9 cellular contexts compared by ENCODE assay signal in genomic region chr1:2584822-2585317, GRCh38. TPM values are rescaled to one million over a fixed set of nuclear protein-coding genes. Genes with fewer than 3 reads are reported as not detected.
DNase-seq lines count a peak whose midpoint lies in the region; ATAC-seq and TF ChIP-seq lines count a peak whose summit lies in the region.
"Had no signal": no experiment of that assay in that cellular context is flagged by ENCODE, and none has a peak within 500 bp of the region (broad histone marks: within the 10 kb centered on the region; RNA-seq: fewer than 3 reads in every experiment).

No MANE protein-coding gene starts in this region.

- H3K36me3 Mint-ChIP-seq in neural progenitor cell, result no peaks in the 10 kb centered on the region

- H3K4me1 ChIP-seq in Loucy (ENCODE audit: insufficient read depth, low read length, poor library complexity, severe bottlenecking), result peaks cover 30% of the 10 kb centered on the region
- H3K4me1 ChIP-seq in ectodermal cell (ENCODE audit: control insufficient read depth, insufficient read depth, low read length), result no peaks in the 10 kb centered on the region
- H3K4me1 ChIP-seq in neural progenitor cell, result peaks cover 22% of the 10 kb centered on the region

- H3K9me3 Mint-ChIP-seq in neural progenitor cell, result no peaks in the 10 kb centered on the region

- peak overlapping the region; percentile 89 for H3K4me3 Mint-ChIP-seq in neural progenitor cell

- WGBS in ectodermal cell, 2 experiments, result 84 to 86% methylated on average over 11 of the region's 11 CpGs

- peaks cover 7% of the 10 kb centered on the region; the same call in 1 of the 2 replicates for H3K79me2 ChIP-seq in Loucy (ENCODE audit: insufficient read depth, low read length)
- peaks cover 3% of the 10 kb centered on the region for H3K79me2 ChIP-seq in neural progenitor cell (ENCODE audit: low read depth)

- peaks cover 3% of the 10 kb centered on the region for H4K20me1 ChIP-seq in Loucy (ENCODE audit: insufficient read depth, low read length, poor library complexity, severe bottlenecking)
- peaks cover 6% of the 10 kb centered on the region for H4K20me1 ChIP-seq in neural progenitor cell (ENCODE audit: low read depth)

- H3K9me2 ChIP-seq in Loucy (replicated peaks; ENCODE audit: low read depth, low read length), result no peaks in the 10 kb centered on the region

- H2AFZ ChIP-seq in Loucy (ENCODE audit: low read length) (no peak overlapping the region), neural progenitor cell (replicated peaks) (no peak overlapping the region)

- H3K9ac ChIP-seq in Loucy (ENCODE audit: low read depth, low read length, poor library complexity, severe bottlenecking), result peak overlapping the region; percentile 98
- no peak overlapping the region for H3K9ac ChIP-seq in neural progenitor cell

- H3K27me3 ChIP-seq in Loucy (ENCODE audit: insufficient read depth, low read length, poor library complexity, severe bottlenecking) (no peaks in the 10 kb centered on the region), ectodermal cell (ENCODE audit: control insufficient read depth, insufficient read depth, low read length, poor library complexity, severe bottlenecking) (no peaks in the 10 kb centered on the region), neural progenitor cell (no peaks in the 10 kb centered on the region)

- DNase-seq in AG10803 (ENCODE audit: low read depth), result no peak
- DNase-seq in neural progenitor cell (ENCODE audit: low spot score), result no peak
- no peak for DNase-seq in activated CD4-positive, alpha-beta T cell treated with anti-CD3 and anti-CD28 coated beads, Interleukin-2, amount 50 U/mL, for 1 hour
- no peak for DNase-seq in COR-L47 (lab: John Stamatoyannopoulos, UW)

- TF ChIP-seq CTCF in AG10803 (conservative IDR thresholded peaks at IDR 0.05; ENCODE audit: low read length), result no peak
- TF ChIP-seq CTCF in Loucy (conservative IDR thresholded peaks at IDR 0.05; ENCODE audit: low read length), result no peak
- TF ChIP-seq CTCF in neural progenitor cell (IDR thresholded peaks at IDR 0.05), result no peak

- H3F3A ChIP-seq in Loucy (ENCODE audit: low read depth), result no peaks in the 10 kb centered on the region
- H3F3A ChIP-seq in neural progenitor cell (ENCODE audit: low read depth), result peaks cover 22% of the 10 kb centered on the region

- no peak overlapping the region for H3K27ac Mint-ChIP-seq in neural progenitor cell

- peaks cover 22% of the 10 kb centered on the region for H3K4me1 Mint-ChIP-seq in neural progenitor cell

- H3K27ac ChIP-seq in ectodermal cell (ENCODE audit: insufficient read depth, low read depth, low read length, poor library complexity, severe bottlenecking) (no peak overlapping the region), neural progenitor cell (no peak overlapping the region)

- no peaks in the 10 kb centered on the region for H3K9me3 ChIP-seq in Loucy (ENCODE audit: insufficient read depth, low read depth, low read length)
- no peaks in the 10 kb centered on the region for H3K9me3 ChIP-seq in ectodermal cell (ENCODE audit: control insufficient read depth, low read length)
- H3K9me3 ChIP-seq in neural progenitor cell (ENCODE audit: low read depth), result no peaks in the 10 kb centered on the region

- H3K4me3 ChIP-seq in AG10803 (ENCODE audit: low read length) (peak overlapping the region; percentile 83; the same call in 1 of the 2 replicates), Loucy (ENCODE audit: low read length, poor library complexity, severe bottlenecking) (peak overlapping the region; percentile 92), ectodermal cell (ENCODE audit: insufficient read depth, low read depth, low read length) (peak overlapping the region; percentile 81), neural progenitor cell (peak overlapping the region; percentile 69)

- H3K4me2 ChIP-seq in Loucy (ENCODE audit: low read depth, low read length, poor library complexity, severe bottlenecking) (peak overlapping the region; percentile 78), neural progenitor cell (peak overlapping the region; percentile 85)

- ATAC-seq in GM21737 (IDR thresholded peaks at IDR 0.05; ENCODE audit: unreplicated experiment) (no peak), HG03442 (IDR thresholded peaks at IDR 0.05; ENCODE audit: unreplicated experiment) (no peak)

- H3K27me3 Mint-ChIP-seq in neural progenitor cell (ENCODE audit: insufficient read depth, low read depth), result peaks cover 8% of the 10 kb centered on the region

- H3K36me3 ChIP-seq in Loucy (ENCODE audit: insufficient read depth, low read length) (no peaks in the 10 kb centered on the region), ectodermal cell (ENCODE audit: control insufficient read depth, insufficient read depth, low read length) (no peaks in the 10 kb centered on the region), neural progenitor cell (no peaks in the 10 kb centered on the region)

RNA-seq across cellular contexts. Expression of gene PRXL2B, which starts 1.7 kb away (rescaled TPM):
- 45.0 TPM for polyA plus RNA-seq in ectodermal cell (2013, experiment 1 of 4)
- polyA plus RNA-seq in ectodermal cell (2013, experiment 2 of 4), result 46.1 TPM
- polyA plus RNA-seq in ectodermal cell (2013, experiment 3 of 4), result 31.7 TPM
- polyA plus RNA-seq in ectodermal cell (2013, experiment 4 of 4), result 36.7 TPM
- total RNA-seq in neural progenitor cell (ENCODE audit: low replicate concordance), result 10.0 and 29.6 TPM in 2 replicates

RNA-seq across cellular contexts. Expression of gene TNFRSF14, which starts 28.7 kb away (rescaled TPM):
- polyA plus RNA-seq in ectodermal cell (2013, experiment 1 of 4), result 0.85 TPM
- 1.2 TPM for polyA plus RNA-seq in ectodermal cell (2013, experiment 2 of 4)
- polyA plus RNA-seq in ectodermal cell (2013, experiment 3 of 4), result 0.69 TPM
- 0.65 TPM for polyA plus RNA-seq in ectodermal cell (2013, experiment 4 of 4)
- total RNA-seq in neural progenitor cell (ENCODE audit: low replicate concordance), result 0.65 TPM in 1 of 2 replicates, not detected in the other

RNA-seq across cellular contexts. Expression of gene MMEL1, which starts 47.9 kb away (rescaled TPM):
- polyA plus RNA-seq in ectodermal cell (2013, experiment 1 of 4), result 1.3 TPM
- 0.34 TPM for polyA plus RNA-seq in ectodermal cell (2013, experiment 2 of 4)
- polyA plus RNA-seq in ectodermal cell (2013, experiment 3 of 4), result 1.2 TPM
- polyA plus RNA-seq in ectodermal cell (2013, experiment 4 of 4), result 1.5 TPM
- 0.19 and 0.31 TPM in 2 replicates for total RNA-seq in neural progenitor cell (ENCODE audit: low replicate concordance)

RNA-seq across cellular contexts. Expression of gene HES5, which starts 54.8 kb away (rescaled TPM):
- polyA plus RNA-seq in ectodermal cell (2013, experiment 1 of 4), result 22.0 TPM
- polyA plus RNA-seq in ectodermal cell (2013, experiment 2 of 4), result 34.7 TPM
- 42.2 TPM for polyA plus RNA-seq in ectodermal cell (2013, experiment 3 of 4)
- 53.9 TPM for polyA plus RNA-seq in ectodermal cell (2013, experiment 4 of 4)
- total RNA-seq in neural progenitor cell (ENCODE audit: low replicate concordance), result 6.4 and 28.2 TPM in 2 replicates
- total RNA-seq: RPMI7951 had no signal

RNA-seq across cellular contexts. Expression of gene PANK4, which starts 58.5 kb away (rescaled TPM):
- polyA plus RNA-seq in ectodermal cell (2013, experiment 1 of 4), result 49.5 TPM
- polyA plus RNA-seq in ectodermal cell (2013, experiment 2 of 4), result 37.4 TPM
- polyA plus RNA-seq in ectodermal cell (2013, experiment 3 of 4), result 34.6 TPM
- 35.3 TPM for polyA plus RNA-seq in ectodermal cell (2013, experiment 4 of 4)
- total RNA-seq in neural progenitor cell (ENCODE audit: low replicate concordance), result 30.6 and 53.9 TPM in 2 replicates
